2 cellular contexts compared by ENCODE assay signal in the genomic region with DNA sequence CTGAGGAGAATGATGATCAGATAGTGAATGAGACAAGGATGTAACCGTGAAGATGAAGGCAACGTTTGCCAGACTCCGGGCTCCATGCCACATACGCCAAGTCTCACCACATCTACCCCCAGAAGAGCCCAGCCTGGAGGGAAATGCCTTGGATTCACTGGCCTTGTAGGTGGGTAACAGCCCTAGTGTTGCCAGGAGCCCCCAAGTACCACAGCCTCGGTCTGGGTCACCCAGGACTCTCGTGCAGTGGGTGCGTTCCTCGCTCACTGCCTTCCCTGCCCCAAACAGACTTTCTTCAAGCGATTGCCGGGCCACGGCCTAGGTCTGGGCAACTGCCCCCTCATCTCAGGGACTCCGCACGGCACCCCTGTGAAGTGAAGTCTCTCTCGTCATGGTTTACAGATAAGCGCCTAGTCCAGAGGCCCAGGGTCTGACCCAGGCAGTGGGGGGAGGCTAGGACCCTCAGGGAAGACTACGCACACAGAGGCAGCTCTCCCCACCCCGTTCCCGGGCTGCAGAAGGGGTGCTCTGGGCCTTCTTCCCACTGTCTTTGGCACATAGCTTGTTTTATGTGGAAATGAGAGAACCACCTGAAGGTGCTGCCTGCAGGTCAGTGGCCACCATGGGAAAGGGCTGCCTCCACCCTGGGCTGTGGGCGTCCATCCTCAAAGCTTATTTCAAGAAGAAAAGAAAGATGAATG.
TF ChIP-seq lines count a peak whose summit lies in the region.

No MANE protein-coding gene starts in this region.

TF ChIP-seq in SK-N-SH, 30 proteins besides CTCF, POLR2A, EP300 and RAD21 (continued from another document):
- TF ChIP-seq, protein P1, sequence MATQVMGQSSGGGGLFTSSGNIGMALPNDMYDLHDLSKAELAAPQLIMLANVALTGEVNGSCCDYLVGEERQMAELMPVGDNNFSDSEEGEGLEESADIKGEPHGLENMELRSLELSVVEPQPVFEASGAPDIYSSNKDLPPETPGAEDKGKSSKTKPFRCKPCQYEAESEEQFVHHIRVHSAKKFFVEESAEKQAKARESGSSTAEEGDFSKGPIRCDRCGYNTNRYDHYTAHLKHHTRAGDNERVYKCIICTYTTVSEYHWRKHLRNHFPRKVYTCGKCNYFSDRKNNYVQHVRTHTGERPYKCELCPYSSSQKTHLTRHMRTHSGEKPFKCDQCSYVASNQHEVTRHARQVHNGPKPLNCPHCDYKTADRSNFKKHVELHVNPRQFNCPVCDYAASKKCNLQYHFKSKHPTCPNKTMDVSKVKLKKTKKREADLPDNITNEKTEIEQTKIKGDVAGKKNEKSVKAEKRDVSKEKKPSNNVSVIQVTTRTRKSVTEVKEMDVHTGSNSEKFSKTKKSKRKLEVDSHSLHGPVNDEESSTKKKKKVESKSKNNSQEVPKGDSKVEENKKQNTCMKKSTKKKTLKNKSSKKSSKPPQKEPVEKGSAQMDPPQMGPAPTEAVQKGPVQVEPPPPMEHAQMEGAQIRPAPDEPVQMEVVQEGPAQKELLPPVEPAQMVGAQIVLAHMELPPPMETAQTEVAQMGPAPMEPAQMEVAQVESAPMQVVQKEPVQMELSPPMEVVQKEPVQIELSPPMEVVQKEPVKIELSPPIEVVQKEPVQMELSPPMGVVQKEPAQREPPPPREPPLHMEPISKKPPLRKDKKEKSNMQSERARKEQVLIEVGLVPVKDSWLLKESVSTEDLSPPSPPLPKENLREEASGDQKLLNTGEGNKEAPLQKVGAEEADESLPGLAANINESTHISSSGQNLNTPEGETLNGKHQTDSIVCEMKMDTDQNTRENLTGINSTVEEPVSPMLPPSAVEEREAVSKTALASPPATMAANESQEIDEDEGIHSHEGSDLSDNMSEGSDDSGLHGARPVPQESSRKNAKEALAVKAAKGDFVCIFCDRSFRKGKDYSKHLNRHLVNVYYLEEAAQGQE (IDR thresholded peaks at IDR 0.05; ENCODE audit: low read depth, low read length) = no peak
- TF ChIP-seq MXI1 (IDR thresholded peaks at IDR 0.05; ENCODE audit: low read depth, low read length) = no peak
- TF ChIP-seq, protein P2, sequence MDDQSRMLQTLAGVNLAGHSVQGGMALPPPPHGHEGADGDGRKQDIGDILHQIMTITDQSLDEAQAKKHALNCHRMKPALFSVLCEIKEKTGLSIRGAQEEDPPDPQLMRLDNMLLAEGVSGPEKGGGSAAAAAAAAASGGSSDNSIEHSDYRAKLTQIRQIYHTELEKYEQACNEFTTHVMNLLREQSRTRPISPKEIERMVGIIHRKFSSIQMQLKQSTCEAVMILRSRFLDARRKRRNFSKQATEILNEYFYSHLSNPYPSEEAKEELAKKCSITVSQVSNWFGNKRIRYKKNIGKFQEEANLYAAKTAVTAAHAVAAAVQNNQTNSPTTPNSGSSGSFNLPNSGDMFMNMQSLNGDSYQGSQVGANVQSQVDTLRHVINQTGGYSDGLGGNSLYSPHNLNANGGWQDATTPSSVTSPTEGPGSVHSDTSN (IDR thresholded peaks at IDR 0.05) = no peak
- TF ChIP-seq YY1 (IDR thresholded peaks at IDR 0.05; ENCODE audit: low read depth) = no peak
- TF ChIP-seq TEAD4 (IDR thresholded peaks at IDR 0.05; ENCODE audit: borderline replicate concordance, insufficient read depth) = no peak
- no peak for TF ChIP-seq RCOR1 (IDR thresholded peaks at IDR 0.05; ENCODE audit: low read length)
- no peak for TF ChIP-seq CHD2 (IDR thresholded peaks at IDR 0.05; ENCODE audit: low read length, partially characterized antibody)
- TF ChIP-seq FOXM1 (IDR thresholded peaks at IDR 0.05; ENCODE audit: low read depth) = no peak
- TF ChIP-seq, protein P3, sequence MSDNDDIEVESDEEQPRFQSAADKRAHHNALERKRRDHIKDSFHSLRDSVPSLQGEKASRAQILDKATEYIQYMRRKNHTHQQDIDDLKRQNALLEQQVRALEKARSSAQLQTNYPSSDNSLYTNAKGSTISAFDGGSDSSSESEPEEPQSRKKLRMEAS (IDR thresholded peaks at IDR 0.05; ENCODE audit: low read depth) = no peak
- TF ChIP-seq RFX5 (IDR thresholded peaks at IDR 0.05; ENCODE audit: low read length) = no peak
- no peak for TF ChIP-seq FOSL2 (IDR thresholded peaks at IDR 0.05; ENCODE audit: borderline replicate concordance, low read depth)

TF ChIP-seq in SK-N-SH treated with all-trans-retinoic acid at 6 μM for 48 hours, 23 proteins besides CTCF, POLR2A, EP300 and RAD21 (continued from another document):
- TF ChIP-seq, protein P4, sequence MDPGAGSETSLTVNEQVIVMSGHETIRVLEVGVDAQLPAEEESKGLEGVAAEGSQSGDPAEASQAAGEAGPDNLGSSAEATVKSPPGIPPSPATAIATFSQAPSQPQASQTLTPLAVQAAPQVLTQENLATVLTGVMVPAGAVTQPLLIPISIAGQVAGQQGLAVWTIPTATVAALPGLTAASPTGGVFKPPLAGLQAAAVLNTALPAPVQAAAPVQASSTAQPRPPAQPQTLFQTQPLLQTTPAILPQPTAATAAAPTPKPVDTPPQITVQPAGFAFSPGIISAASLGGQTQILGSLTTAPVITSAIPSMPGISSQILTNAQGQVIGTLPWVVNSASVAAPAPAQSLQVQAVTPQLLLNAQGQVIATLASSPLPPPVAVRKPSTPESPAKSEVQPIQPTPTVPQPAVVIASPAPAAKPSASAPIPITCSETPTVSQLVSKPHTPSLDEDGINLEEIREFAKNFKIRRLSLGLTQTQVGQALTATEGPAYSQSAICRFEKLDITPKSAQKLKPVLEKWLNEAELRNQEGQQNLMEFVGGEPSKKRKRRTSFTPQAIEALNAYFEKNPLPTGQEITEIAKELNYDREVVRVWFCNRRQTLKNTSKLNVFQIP (CRISPR knock-in tag; IDR thresholded peaks at IDR 0.05; ENCODE audit: borderline replicate concordance, low read depth) = no peak
- TF ChIP-seq, protein P5, sequence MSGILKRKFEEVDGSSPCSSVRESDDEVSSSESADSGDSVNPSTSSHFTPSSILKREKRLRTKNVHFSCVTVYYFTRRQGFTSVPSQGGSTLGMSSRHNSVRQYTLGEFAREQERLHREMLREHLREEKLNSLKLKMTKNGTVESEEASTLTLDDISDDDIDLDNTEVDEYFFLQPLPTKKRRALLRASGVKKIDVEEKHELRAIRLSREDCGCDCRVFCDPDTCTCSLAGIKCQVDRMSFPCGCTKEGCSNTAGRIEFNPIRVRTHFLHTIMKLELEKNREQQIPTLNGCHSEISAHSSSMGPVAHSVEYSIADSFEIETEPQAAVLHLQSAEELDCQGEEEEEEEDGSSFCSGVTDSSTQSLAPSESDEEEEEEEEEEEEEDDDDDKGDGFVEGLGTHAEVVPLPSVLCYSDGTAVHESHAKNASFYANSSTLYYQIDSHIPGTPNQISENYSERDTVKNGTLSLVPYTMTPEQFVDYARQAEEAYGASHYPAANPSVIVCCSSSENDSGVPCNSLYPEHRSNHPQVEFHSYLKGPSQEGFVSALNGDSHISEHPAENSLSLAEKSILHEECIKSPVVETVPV (CRISPR knock-in tag; IDR thresholded peaks at IDR 0.05) = no peak
- TF ChIP-seq RARB (CRISPR knock-in tag; IDR thresholded peaks at IDR 0.05) (no peak), PPARA (CRISPR knock-in tag; IDR thresholded peaks at IDR 0.05; ENCODE audit: borderline replicate concordance) (no peak), ZNF565 (CRISPR knock-in tag; conservative IDR thresholded peaks at IDR 0.05; ENCODE audit: low read depth) (no peak), ZNF8 (CRISPR knock-in tag; IDR thresholded peaks at IDR 0.05) (no peak), CSDC2 (CRISPR knock-in tag; IDR thresholded peaks at IDR 0.05) (no peak), GLIS3 (CRISPR knock-in tag; IDR thresholded peaks at IDR 0.05) (no peak), ARNTL (CRISPR knock-in tag; IDR thresholded peaks at IDR 0.05; ENCODE audit: borderline replicate concordance, low read depth) (no peak), TCF4 (CRISPR knock-in tag; IDR thresholded peaks at IDR 0.05; ENCODE audit: borderline replicate concordance) (no peak), BACH2 (CRISPR knock-in tag; IDR thresholded peaks at IDR 0.05; ENCODE audit: borderline replicate concordance) (no peak)
- TF ChIP-seq, protein P6, sequence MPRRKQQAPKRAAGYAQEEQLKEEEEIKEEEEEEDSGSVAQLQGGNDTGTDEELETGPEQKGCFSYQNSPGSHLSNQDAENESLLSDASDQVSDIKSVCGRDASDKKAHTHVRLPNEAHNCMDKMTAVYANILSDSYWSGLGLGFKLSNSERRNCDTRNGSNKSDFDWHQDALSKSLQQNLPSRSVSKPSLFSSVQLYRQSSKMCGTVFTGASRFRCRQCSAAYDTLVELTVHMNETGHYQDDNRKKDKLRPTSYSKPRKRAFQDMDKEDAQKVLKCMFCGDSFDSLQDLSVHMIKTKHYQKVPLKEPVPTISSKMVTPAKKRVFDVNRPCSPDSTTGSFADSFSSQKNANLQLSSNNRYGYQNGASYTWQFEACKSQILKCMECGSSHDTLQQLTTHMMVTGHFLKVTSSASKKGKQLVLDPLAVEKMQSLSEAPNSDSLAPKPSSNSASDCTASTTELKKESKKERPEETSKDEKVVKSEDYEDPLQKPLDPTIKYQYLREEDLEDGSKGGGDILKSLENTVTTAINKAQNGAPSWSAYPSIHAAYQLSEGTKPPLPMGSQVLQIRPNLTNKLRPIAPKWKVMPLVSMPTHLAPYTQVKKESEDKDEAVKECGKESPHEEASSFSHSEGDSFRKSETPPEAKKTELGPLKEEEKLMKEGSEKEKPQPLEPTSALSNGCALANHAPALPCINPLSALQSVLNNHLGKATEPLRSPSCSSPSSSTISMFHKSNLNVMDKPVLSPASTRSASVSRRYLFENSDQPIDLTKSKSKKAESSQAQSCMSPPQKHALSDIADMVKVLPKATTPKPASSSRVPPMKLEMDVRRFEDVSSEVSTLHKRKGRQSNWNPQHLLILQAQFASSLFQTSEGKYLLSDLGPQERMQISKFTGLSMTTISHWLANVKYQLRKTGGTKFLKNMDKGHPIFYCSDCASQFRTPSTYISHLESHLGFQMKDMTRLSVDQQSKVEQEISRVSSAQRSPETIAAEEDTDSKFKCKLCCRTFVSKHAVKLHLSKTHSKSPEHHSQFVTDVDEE (CRISPR knock-in tag; IDR thresholded peaks at IDR 0.05) = no peak
